Comparison of ENCODE assay signal across 25 cellular contexts in the genomic region with DNA sequence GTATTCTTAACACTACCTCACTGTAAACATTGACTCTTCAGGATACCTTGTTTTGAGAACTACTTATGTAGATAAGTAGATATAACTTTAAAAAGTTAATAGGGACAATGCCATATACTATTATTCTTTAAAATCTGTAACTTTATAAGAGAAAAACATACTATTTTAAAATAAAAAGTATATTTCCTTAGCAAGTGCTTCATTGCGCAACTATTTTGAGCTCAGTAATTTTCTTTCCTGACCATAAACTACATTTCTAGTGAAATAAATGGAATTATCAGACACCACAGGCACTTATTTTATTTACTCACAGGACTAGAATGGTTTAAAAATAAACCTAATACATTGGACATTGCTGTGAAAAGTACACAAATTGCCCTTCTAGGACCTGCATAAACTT.
A peak's percentile ranks its signal among the peaks of the same experiment; 100 is the strongest.
DNase-seq lines count a peak whose midpoint lies in the region; ATAC-seq, FAIRE-seq and TF ChIP-seq lines count a peak whose summit lies in the region.
"Had no signal": no experiment of that assay in that cellular context is flagged by ENCODE, and none has a peak within 500 bp of the region (broad histone marks: within the 10 kb centered on the region; RNA-seq: fewer than 3 reads in every experiment).

No MANE protein-coding gene starts in this region.

- no peak for FAIRE-seq in HepG2 (lab: Jason Lieb, UNC)
- no peak for FAIRE-seq in K562 (lab: Jason Lieb, UNC)
- FAIRE-seq in frontal cortex (lab: Jason Lieb, UNC): peak; percentile 8
- FAIRE-seq: GM12878, GM12892, GM18507 had no signal

- no peak overlapping the region for H3K27ac ChIP-seq in HepG2 (ENCODE audit: extremely low read length, insufficient read depth, low read length)
- H3K27ac ChIP-seq in right lobe of liver: no peak overlapping the region
- H3K27ac ChIP-seq in K562 (ENCODE audit: extremely low read depth, low read depth, low read length): no peak overlapping the region
- H3K27ac ChIP-seq in testis: no peak overlapping the region
- H3K27ac ChIP-seq: 22Rv1, BLaER1 had no signal

- WGBS in HepG2 (ENCODE audit: low lambda C conversion rate): 94% methylated on average over 1 of the region's 1 CpG
- 94% methylated on average over 1 of the region's 1 CpG for WGBS in right lobe of liver (ENCODE audit: insufficient coverage, low coverage, low lambda C conversion rate, missing lambda C conversion rate)
- WGBS in K562 (ENCODE audit: insufficient coverage, low coverage, missing lambda C conversion rate): 0% methylated on average over 1 of the region's 1 CpG
- WGBS in testis, 2 donors: 93% methylated on average over 1 of the region's 1 CpG

- TF ChIP-seq POLR2A in HepG2 (IDR thresholded peaks at IDR 0.05; ENCODE audit: insufficient read depth in 1 of 2, low read depth in 2 of 2, low read length in 2 of 2) (no peak), right lobe of liver (IDR thresholded peaks at IDR 0.05) (no peak), K562 (conservative IDR thresholded peaks at IDR 0.05) (no peak), testis (IDR thresholded peaks at IDR 0.05) (no peak)

- no peaks in the 10 kb centered on the region for H3K9me1 ChIP-seq in K562 (ENCODE audit: control insufficient read depth, insufficient read depth, low read length)

- no peak for ATAC-seq in HepG2
- no peak for ATAC-seq in right lobe of liver
- no peak for ATAC-seq in K562
- ATAC-seq: GM12878 had no signal

- H3K36me3 ChIP-seq in HepG2 (replicated peaks in 1 of 2; ENCODE audit: control insufficient read depth in 1 of 2, insufficient read depth in 2 of 2, low read length in 2 of 2) (no peaks in the 10 kb centered on the region), right lobe of liver (no peaks in the 10 kb centered on the region), K562 (ENCODE audit: control insufficient read depth, insufficient read depth, low read length) (no peaks in the 10 kb centered on the region), testis (ENCODE audit: low read depth, missing control alignments) (no peaks in the 10 kb centered on the region)
- H3K36me3 ChIP-seq: BE2C, BLaER1 had no signal

- BruUV-seq in HepG2 (replicated peaks; lab: Mats Ljungman, UMichigan) (no TSS peak), K562 (replicated peaks; lab: Mats Ljungman, UMichigan) (no TSS peak)

- TF ChIP-seq EP300 in HepG2 (IDR thresholded peaks at IDR 0.05; ENCODE audit: low read depth in 2 of 2, low read length in 2 of 2) (no peak), HepG2 (CRISPR knock-in tag; IDR thresholded peaks at IDR 0.05; ENCODE audit: borderline replicate concordance) (no peak), K562 (IDR thresholded peaks at IDR 0.05; ENCODE audit: low read length) (no peak)

- POLR2A ChIA-PET in HepG2 (lab: Yijun Ruan, JAX) (no interaction called here), K562 (lab: Yijun Ruan, JAX) (no interaction called here)

- in situ Hi-C loops in HepG2 (cut with HindIII; ENCODE audit: extremely low pct_ligation_motif_present, low pct_unique_long_range_greater_than_20kb) (no loop called here), K562 (cut with MboI) (no loop called here)

- no peak overlapping the region for H3K4me2 ChIP-seq in HepG2 (ENCODE audit: low read depth, low read length)
- H3K4me2 ChIP-seq in K562 (ENCODE audit: insufficient read depth, low read length): no peak overlapping the region
- H3K4me2 ChIP-seq: BLaER1 had no signal

- H3K9me3 ChIP-seq in HepG2 (ENCODE audit: low read length): peaks cover 21% of the 10 kb centered on the region; the same call in 1 of the 2 replicates
- H3K9me3 ChIP-seq in right lobe of liver: no peaks in the 10 kb centered on the region
- no peaks in the 10 kb centered on the region; the same call in 1 of the 2 replicates for H3K9me3 ChIP-seq in K562 (replicated peaks; ENCODE audit: control insufficient read depth, insufficient read depth, low read depth, low read length)
- H3K9me3 ChIP-seq in testis: no peaks in the 10 kb centered on the region
- H3K9me3 ChIP-seq: BE2C, BLaER1 had no signal

- TF ChIP-seq CTCF in HepG2 (CRISPR knock-in tag; IDR thresholded peaks at IDR 0.05): no peak
- TF ChIP-seq CTCF in right lobe of liver (IDR thresholded peaks at IDR 0.05): no peak
- no peak for TF ChIP-seq CTCF in K562 (IDR thresholded peaks at IDR 0.05 in 2 of 3, conservative IDR thresholded peaks at IDR 0.05 in 1 of 3; ENCODE audit: insufficient read depth in 2 of 3, low read depth in 1 of 3, low read length in 3 of 3)
- TF ChIP-seq CTCF in testis (IDR thresholded peaks at IDR 0.05): no peak

- no peaks in the 10 kb centered on the region for H3K4me1 ChIP-seq in HepG2 (ENCODE audit: insufficient read depth, low read length)
- peaks cover 0 to 2% (median 0%) of the 10 kb centered on the region in 4 donors for H3K4me1 ChIP-seq in right lobe of liver
- no peaks in the 10 kb centered on the region for H3K4me1 ChIP-seq in K562 (replicated peaks in 1 of 2; ENCODE audit: control insufficient read depth in 2 of 2, insufficient read depth in 2 of 2, low read length in 2 of 2)
- H3K4me1 ChIP-seq in testis: no peaks in the 10 kb centered on the region
- H3K4me1 ChIP-seq: BE2C, BLaER1 had no signal

- H2AFZ ChIP-seq in HepG2 (ENCODE audit: low read length): no peak overlapping the region
- H2AFZ ChIP-seq in K562 (ENCODE audit: low read depth, low read length): no peak overlapping the region

- H3K4me3 ChIP-seq in HepG2 (replicated peaks in 1 of 3; ENCODE audit: insufficient read depth in 1 of 3, low read depth in 2 of 3, low read length in 3 of 3): no peak overlapping the region
- no peak overlapping the region for H3K4me3 ChIP-seq in right lobe of liver
- no peak overlapping the region for H3K4me3 ChIP-seq in K562
- H3K4me3 ChIP-seq in testis: no peak overlapping the region
- H3K4me3 ChIP-seq: BLaER1, GM12878 had no signal

- CTCF ChIA-PET in HepG2 (lab: Yijun Ruan, JAX; ENCODE audit: low intra/inter-chr PET ratio, low total read pairs) (no interaction called here), K562 (lab: Yijun Ruan, JAX; ENCODE audit: low intra/inter-chr PET ratio) (no interaction called here)

- intact Hi-C loops in HepG2 (cut with micrococcal nuclease; ENCODE audit: unreplicated experiment) (no loop called here), right lobe of liver (cut with DNase I) (no loop called here), K562 (cut with micrococcal nuclease) (no loop called here), testis (cut with DNase I; ENCODE audit: low total_unique reads) (no loop called here)

- no peak for TF ChIP-seq RAD21 in HepG2 (CRISPR knock-in tag; IDR thresholded peaks at IDR 0.05)
- TF ChIP-seq RAD21 in K562 (CRISPR knock-in tag; conservative IDR thresholded peaks at IDR 0.05 in 1 of 2, IDR thresholded peaks at IDR 0.05 in 1 of 2): no peak

- DNase-seq in HepG2 (ENCODE audit: low spot score) (no peak), right lobe of liver (no peak), K562 (ENCODE audit: extremely low read depth in 1 of 4, low spot score in 3 of 4) (no peak), frontal cortex (ENCODE audit: low spot score in 2 of 2) (no peak), cortex of kidney (lab: John Stamatoyannopoulos, UW) (no peak), testis (no peak)
- DNase-seq: ACHN; BE2C; C1 segment of cervical spinal cord; CD4-positive, alpha-beta memory T cell; CD4-positive, CD25-positive, alpha-beta regulatory T cell; CD8-positive, alpha-beta memory T cell; COR-L47; DMS 273 treated with DMSO at 0.1 percent for 48 hours; DMS153; DMS53; DMS79; DND-41; EL; GDM1 had no signal

- H3K27me3 ChIP-seq in HepG2 (ENCODE audit: control insufficient read depth in 1 of 2, insufficient read depth in 2 of 2, low read length in 2 of 2): no peaks in the 10 kb centered on the region
- H3K27me3 ChIP-seq in right lobe of liver: no peaks in the 10 kb centered on the region
- no peaks in the 10 kb centered on the region for H3K27me3 ChIP-seq in K562 (ENCODE audit: control insufficient read depth in 2 of 2, insufficient read depth in 2 of 2, low read length in 2 of 2)
- H3K27me3 ChIP-seq in testis: no peaks in the 10 kb centered on the region
- H3K27me3 ChIP-seq: BE2C, BLaER1 had no signal

- no peaks in the 10 kb centered on the region for H4K20me1 ChIP-seq in HepG2 (ENCODE audit: insufficient read depth, low read length)
- no peaks in the 10 kb centered on the region for H4K20me1 ChIP-seq in K562 (replicated peaks; ENCODE audit: control insufficient read depth, insufficient read depth, low read length)
- H4K20me1 ChIP-seq: BLaER1 had no signal

- no peak overlapping the region for H3K9ac ChIP-seq in HepG2 (ENCODE audit: insufficient read depth, low read depth, low read length)
- H3K9ac ChIP-seq in K562 (ENCODE audit: insufficient read depth in 1 of 2, low read depth in 2 of 2, low read length in 2 of 2): no peak overlapping the region
- H3K9ac ChIP-seq: BLaER1 had no signal

- H3K79me2 ChIP-seq in HepG2 (ENCODE audit: insufficient read depth, low read length) (no peaks in the 10 kb centered on the region), K562 (ENCODE audit: control insufficient read depth, insufficient read depth, low read length) (no peaks in the 10 kb centered on the region)

TF ChIP-seq in K562, 482 proteins besides CTCF, POLR2A, EP300 and RAD21:
- no peak for TF ChIP-seq CEBPG (CRISPR knock-in tag; IDR thresholded peaks at IDR 0.05)
- peak in 1 of 2 experiments; percentile 84; a peak in 2 of 4 replicates for TF ChIP-seq CEBPG (tag; conservative IDR thresholded peaks at IDR 0.05 in 1 of 2, IDR thresholded peaks at IDR 0.05 in 1 of 2)
- TF ChIP-seq, protein P1, sequence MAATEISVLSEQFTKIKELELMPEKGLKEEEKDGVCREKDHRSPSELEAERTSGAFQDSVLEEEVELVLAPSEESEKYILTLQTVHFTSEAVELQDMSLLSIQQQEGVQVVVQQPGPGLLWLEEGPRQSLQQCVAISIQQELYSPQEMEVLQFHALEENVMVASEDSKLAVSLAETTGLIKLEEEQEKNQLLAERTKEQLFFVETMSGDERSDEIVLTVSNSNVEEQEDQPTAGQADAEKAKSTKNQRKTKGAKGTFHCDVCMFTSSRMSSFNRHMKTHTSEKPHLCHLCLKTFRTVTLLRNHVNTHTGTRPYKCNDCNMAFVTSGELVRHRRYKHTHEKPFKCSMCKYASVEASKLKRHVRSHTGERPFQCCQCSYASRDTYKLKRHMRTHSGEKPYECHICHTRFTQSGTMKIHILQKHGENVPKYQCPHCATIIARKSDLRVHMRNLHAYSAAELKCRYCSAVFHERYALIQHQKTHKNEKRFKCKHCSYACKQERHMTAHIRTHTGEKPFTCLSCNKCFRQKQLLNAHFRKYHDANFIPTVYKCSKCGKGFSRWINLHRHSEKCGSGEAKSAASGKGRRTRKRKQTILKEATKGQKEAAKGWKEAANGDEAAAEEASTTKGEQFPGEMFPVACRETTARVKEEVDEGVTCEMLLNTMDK (IDR thresholded peaks at IDR 0.05; ENCODE audit: borderline replicate concordance, insufficient read depth, low read depth, low read length, poor library complexity, severe bottlenecking): no peak
- TF ChIP-seq CEBPB (tag; IDR thresholded peaks at IDR 0.05): peak; percentile 55; the same call in 1 of the 2 replicates
